Comparison of ENCODE assay signal across 8 cellular contexts in the genomic region with DNA sequence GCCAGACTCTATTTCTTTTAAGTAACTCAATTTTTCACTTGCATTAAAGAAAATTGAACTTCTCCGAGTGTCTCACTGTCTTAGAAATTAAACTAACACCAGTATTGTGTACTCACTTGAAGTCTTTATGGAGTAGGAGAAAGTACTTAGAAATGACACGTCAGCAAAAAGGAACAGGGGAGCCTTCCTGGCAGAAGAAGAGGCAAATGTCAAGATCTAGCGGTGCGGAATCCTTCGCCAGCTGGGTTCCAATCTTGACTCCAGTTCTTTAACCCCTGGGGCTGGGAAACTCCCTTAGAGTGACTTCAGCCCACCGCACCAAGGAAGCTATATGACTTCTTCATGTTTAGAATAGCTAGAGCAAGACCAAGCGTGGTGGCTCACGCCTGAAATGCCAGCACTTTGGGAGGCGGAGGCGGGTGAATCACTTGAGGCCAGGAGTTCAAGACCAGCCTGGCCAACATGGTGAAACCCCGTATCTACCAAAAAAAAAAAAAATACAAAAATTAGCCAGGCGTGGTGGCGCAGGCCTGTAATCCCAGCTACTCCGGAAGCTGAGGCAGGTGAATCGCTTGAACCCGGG. TPM values are rescaled to one million over a fixed set of nuclear protein-coding genes. Genes with fewer than 3 reads are reported as not detected.
DNase-seq lines count a peak whose midpoint lies in the region; ATAC-seq, FAIRE-seq and TF ChIP-seq lines count a peak whose summit lies in the region.

No MANE protein-coding gene starts in this region.

- no peak overlapping the region for H4K5ac ChIP-seq in H1 (ENCODE audit: insufficient read length, low read depth, low read length)

- no peak overlapping the region for H3K4ac ChIP-seq in H1 (replicated peaks; ENCODE audit: insufficient read length, low read depth, low read length)

- CTCF ChIA-PET in H1 (lab: Charles Lee; ENCODE audit: partially characterized antibody) = interaction anchor here (0.8 to 2.6 kb wide), 27 partner anchors 9 to 452 kb away, joined by 3 to 15 read pairs (median 4); a partner anchor contains a TSS

- peaks cover 0 to 4% of the 10 kb centered on the region in 2 experiments for H4K20me1 ChIP-seq in H1 (replicated peaks in 1 of 2; ENCODE audit: control insufficient read depth in 1 of 2, insufficient read depth in 2 of 2, low read length in 2 of 2)
- peaks cover 19% of the 10 kb centered on the region for H4K20me1 ChIP-seq in neural progenitor cell (ENCODE audit: low read depth)

- no peak overlapping the region for H4K8ac ChIP-seq in H1 (ENCODE audit: extremely low read depth, insufficient read depth, low read length)

- TF ChIP-seq EP300 in H1 (IDR thresholded peaks at IDR 0.05; ENCODE audit: borderline replicate concordance in 1 of 2, low read depth in 2 of 2, low read length in 2 of 2) = no peak

- H2BK20ac ChIP-seq in H1 (ENCODE audit: low read length) = no peak overlapping the region

- peak overlapping the region; percentile 69; the same call in 1 of the 2 replicates for H2BK12ac ChIP-seq in H1 (ENCODE audit: low read depth, low read length)

- peaks cover 16% of the 10 kb centered on the region for H3K4me1 Mint-ChIP-seq in neural progenitor cell

- H2BK120ac ChIP-seq in H1 (replicated peaks; ENCODE audit: low read depth, low read length) = no peak overlapping the region

- H3K36me3 ChIP-seq in H1 (ENCODE audit: control insufficient read depth in 2 of 4, insufficient read depth in 4 of 4, low read length in 3 of 4) (peaks cover 0 to 2% (median 0%) of the 10 kb centered on the region in 4 experiments; a peak in 1 of 8 replicates), neural progenitor cell (no peaks in the 10 kb centered on the region)

- peak overlapping the region; percentile 83; the same call in 1 of the 2 replicates for H3K18ac ChIP-seq in H1 (ENCODE audit: extremely low read depth, low read length)

- H3K36me3 Mint-ChIP-seq in neural progenitor cell = peaks cover 15% of the 10 kb centered on the region

- peak overlapping the region; percentile 83 for H2BK5ac ChIP-seq in H1 (ENCODE audit: low read depth, low read length)

- FAIRE-seq in GM12892 (lab: Jason Lieb, UNC) (peak; percentile 64), H1 (lab: Jason Lieb, UNC) (no peak)

- WGBS in H1 (ENCODE audit: extremely low coverage in 1 of 2, insufficient coverage in 1 of 2, insufficient read length in 1 of 2, insufficient replicate concordance in 2 of 2, low coverage in 1 of 2, low lambda C conversion rate in 2 of 2, missing lambda C conversion rate in 1 of 2), 2 experiments = 27% methylated on average over 13 of the region's 16 CpGs; no CpG with 5 or more reads in 1 of the 2 experiments

- H3K4me3 ChIP-seq in H1 (ENCODE audit: extremely low read depth in 1 of 4, insufficient read depth in 2 of 4, low read depth in 3 of 4, low read length in 4 of 4) (peak overlapping the region; percentile 84 to 99 (median 92)), neural progenitor cell (peak overlapping the region; percentile 76)

- H3K23me2 ChIP-seq in H1 (ENCODE audit: low read depth, low read length) = peaks cover 3% of the 10 kb centered on the region

- DNase-seq in GM12892 (ENCODE audit: insufficient read length) (peak; percentile 2), H1 (ENCODE audit: low read depth in 1 of 2, low spot score in 2 of 2) (peak in 1 of 2 experiments; percentile 50), neural progenitor cell (ENCODE audit: low spot score) (peak; percentile 26), A172 (ENCODE audit: low spot score) (no peak), NCI-H2081 (lab: John Stamatoyannopoulos, UW) (no peak), cerebellum (ENCODE audit: low spot score) (no peak)
- peak; percentile 58 for DNase-seq in activated CD4-positive, CD25-positive, alpha-beta regulatory T cell treated with anti-CD3 and anti-CD28 coated beads, Interleukin-2, amount 50 U/mL, for 72 hours

- no peak overlapping the region for H2BK15ac ChIP-seq in H1 (ENCODE audit: low read length)

- no peak for TF ChIP-seq RAD21 in H1 (IDR thresholded peaks at IDR 0.05 in 1 of 2, conservative IDR thresholded peaks at IDR 0.05 in 1 of 2; ENCODE audit: low read depth in 2 of 2, low read length in 2 of 2)

- no peak for TF ChIP-seq CTCF in H1 (IDR thresholded peaks at IDR 0.05; ENCODE audit: control extremely low read depth in 1 of 3, insufficient read depth in 1 of 3, low read depth in 1 of 3, low read length in 3 of 3)
- no peak for TF ChIP-seq CTCF in neural progenitor cell (IDR thresholded peaks at IDR 0.05)

- H3K4me3 Mint-ChIP-seq in neural progenitor cell = peak overlapping the region; percentile 95

- H3K27ac Mint-ChIP-seq in neural progenitor cell = no peak overlapping the region

- H3K4me2 ChIP-seq in H1 (ENCODE audit: insufficient read depth in 1 of 2, low read depth in 2 of 2, low read length in 2 of 2) (peak overlapping the region; percentile 77 to 80), neural progenitor cell (peak overlapping the region; percentile 87)

- H3K79me1 ChIP-seq in H1 (ENCODE audit: low read depth, low read length) = no peaks in the 10 kb centered on the region

- no peak overlapping the region for H3K23ac ChIP-seq in H1 (ENCODE audit: insufficient read length)

- H3K27me3 ChIP-seq in H1 (replicated peaks in 1 of 4; ENCODE audit: control insufficient read depth in 3 of 4, extremely low read depth in 1 of 4, insufficient read depth in 3 of 4, low read length in 3 of 4) = no peaks in the 10 kb centered on the region
- peaks cover 9% of the 10 kb centered on the region for H3K27me3 ChIP-seq in neural progenitor cell

- peaks cover 0 to 3% of the 10 kb centered on the region in 2 experiments; a peak in 1 of 4 replicates for H3K9me3 ChIP-seq in H1 (ENCODE audit: insufficient read depth in 2 of 2, low read depth in 1 of 2, low read length in 1 of 2)
- no peaks in the 10 kb centered on the region for H3K9me3 ChIP-seq in neural progenitor cell (ENCODE audit: low read depth)

- H3F3A ChIP-seq in neural progenitor cell (ENCODE audit: low read depth) = peaks cover 53% of the 10 kb centered on the region

- H3K4me1 ChIP-seq in H1 (replicated peaks in 1 of 4; ENCODE audit: control insufficient read depth in 3 of 4, insufficient read depth in 4 of 4, low read length in 3 of 4) = no peaks in the 10 kb centered on the region; a peak in 2 of 7 replicates
- peaks cover 8% of the 10 kb centered on the region for H3K4me1 ChIP-seq in neural progenitor cell

- H3K27ac ChIP-seq in H1 (ENCODE audit: low read depth, low read length) = peak overlapping the region; percentile 24; the same call in 1 of the 2 replicates
- no peak overlapping the region for H3K27ac ChIP-seq in neural progenitor cell

- peaks cover 24% of the 10 kb centered on the region for H3K27me3 Mint-ChIP-seq in neural progenitor cell (ENCODE audit: insufficient read depth, low read depth)

- POLR2A ChIA-PET in H1 (lab: Charles Lee; ENCODE audit: partially characterized antibody) = interaction anchor here (0.5 to 7.3 kb wide), 28 partner anchors 7 to 1496 kb away, joined by 3 to 136 read pairs (median 12); a partner anchor contains a TSS

- H3K9ac ChIP-seq in H1 (replicated peaks in 1 of 4; ENCODE audit: extremely low read depth in 1 of 4, low read depth in 3 of 4, low read length in 3 of 4) (peak overlapping the region in 3 of 4 experiments; percentile 80 to 94 (median 92); a peak in 6 of 7 replicates), neural progenitor cell (no peak overlapping the region)

- peaks cover 3% of the 10 kb centered on the region for H3K9me3 Mint-ChIP-seq in neural progenitor cell

- H4K91ac ChIP-seq in H1 (replicated peaks; ENCODE audit: insufficient read length, low read length) = no peak overlapping the region

- H2AFZ ChIP-seq in H1 (ENCODE audit: low read length) (no peak overlapping the region), neural progenitor cell (replicated peaks) (peak overlapping the region; percentile 64)

- TF ChIP-seq POLR2A in GM12892 (IDR thresholded peaks at IDR 0.05; ENCODE audit: low read depth, low read length) = no peak
- TF ChIP-seq POLR2A in H1 (IDR thresholded peaks at IDR 0.05; ENCODE audit: control extremely low read depth in 1 of 2, low read depth in 2 of 2, low read length in 2 of 2) = peak in 1 of 2 experiments; percentile 51; a peak in 2 of 3 replicates

- no peak overlapping the region for H3K14ac ChIP-seq in H1 (ENCODE audit: insufficient read length)

- ATAC-seq in HG03342 (IDR thresholded peaks at IDR 0.05; ENCODE audit: unreplicated experiment) = no peak

- H3K56ac ChIP-seq in H1 (replicated peaks; ENCODE audit: insufficient read length, low read depth, low read length) = no peak overlapping the region

- H3K79me2 ChIP-seq in H1 (ENCODE audit: control insufficient read depth in 1 of 2, insufficient read depth in 2 of 2, low read length in 2 of 2) (peaks cover 0 to 36% of the 10 kb centered on the region in 2 experiments; a peak in 2 of 4 replicates), neural progenitor cell (ENCODE audit: low read depth) (peaks cover 31% of the 10 kb centered on the region)

- no peak overlapping the region for H2AK5ac ChIP-seq in H1 (ENCODE audit: low read depth, low read length)

RNA-seq across cellular contexts. Expression of a gene that starts 34.4 kb away (rescaled TPM):
- polyA plus RNA-seq in GM12892 (2012; ENCODE audit: missing spikeins) = 56.2 TPM
- total RNA-seq in H1 (2021; fragmentation: NEBNext Ultra II Directional; extraction: Animal tissue kit (Norgen Biotek cat#: 25700)) = 122 and 134 TPM in 2 replicates
- 22.1 and 24.0 TPM in 2 replicates for polyA plus RNA-seq in H1 (2011; rRNA removed)
- polyA plus RNA-seq in H1 (2011; cell fraction: cytosol; rRNA removed) = 13.6 TPM
- 19.4 TPM for polyA plus RNA-seq in H1 (2011; cell fraction: nucleus; rRNA removed)
- polyA plus RNA-seq in H1 (2012, experiment 1 of 2) = 48.7 to 91.9 TPM (median 53.8 TPM) in 4 replicates
- polyA plus RNA-seq in H1 (2012, experiment 2 of 2) = 29.8 TPM
- 86.1 TPM for polyA plus RNA-seq in H1 (2013, experiment 1 of 2)
- 94.0 TPM for polyA plus RNA-seq in H1 (2013, experiment 2 of 2)
- polyA minus RNA-seq in H1 (2011; rRNA and poly(A)+ RNA removed) = 17.5 and 18.9 TPM in 2 replicates
- polyA minus RNA-seq in H1 (2011; cell fraction: cytosol; rRNA and poly(A)+ RNA removed) = 24.6 TPM
- polyA minus RNA-seq in H1 (2011; cell fraction: nucleus; rRNA and poly(A)+ RNA removed) = 23.2 TPM
- total RNA-seq in neural progenitor cell (ENCODE audit: low replicate concordance) (41.6 and 53.5 TPM in 2 replicates), cerebellum (26.2 TPM)
- 7.8 and 10.6 TPM in 2 replicates for total RNA-seq in A172 (2014; rRNA removed; shearing (Covaris generic))

RNA-seq across cellular contexts. Expression of a gene that starts 34.6 kb away (rescaled TPM):
- 3.6 TPM for polyA plus RNA-seq in GM12892 (2012; ENCODE audit: missing spikeins)
- 1.2 and 1.5 TPM in 2 replicates for total RNA-seq in H1 (2021; fragmentation: NEBNext Ultra II Directional; extraction: Animal tissue kit (Norgen Biotek cat#: 25700))
- 0.91 and 1.2 TPM in 2 replicates for polyA plus RNA-seq in H1 (2011; rRNA removed)
- 1.2 TPM for polyA plus RNA-seq in H1 (2011; cell fraction: cytosol; rRNA removed)
- 1.4 TPM for polyA plus RNA-seq in H1 (2011; cell fraction: nucleus; rRNA removed)
- 0.55 to 1.5 TPM (median 0.97 TPM) in 4 replicates for polyA plus RNA-seq in H1 (2012, experiment 1 of 2)
- 0.56 TPM for polyA plus RNA-seq in H1 (2012, experiment 2 of 2)
- 1.8 TPM for polyA plus RNA-seq in H1 (2013, experiment 1 of 2)
- 1.6 TPM for polyA plus RNA-seq in H1 (2013, experiment 2 of 2)
- 0.88 and 1.0 TPM in 2 replicates for polyA minus RNA-seq in H1 (2011; rRNA and poly(A)+ RNA removed)
- polyA minus RNA-seq in H1 (2011; cell fraction: cytosol; rRNA and poly(A)+ RNA removed) = 1.1 TPM
- 2.7 TPM for polyA minus RNA-seq in H1 (2011; cell fraction: nucleus; rRNA and poly(A)+ RNA removed)
- total RNA-seq in neural progenitor cell (ENCODE audit: low replicate concordance) (5.4 and 7.0 TPM in 2 replicates), cerebellum (4.4 TPM)
- 0.05 and 1.0 TPM in 2 replicates for total RNA-seq in A172 (2014; rRNA removed; shearing (Covaris generic))

RNA-seq across cellular contexts. Expression of a gene that starts 45.1 kb away (rescaled TPM):
- 0.28 TPM for polyA plus RNA-seq in GM12892 (2012; ENCODE audit: missing spikeins)
- total RNA-seq in H1 (2021; fragmentation: NEBNext Ultra II Directional; extraction: Animal tissue kit (Norgen Biotek cat#: 25700)) = not detected in 2 replicates
- polyA plus RNA-seq in H1 (2011; rRNA removed) = not detected in 2 replicates
- not detected for polyA plus RNA-seq in H1 (2011; cell fraction: cytosol; rRNA removed)
- polyA plus RNA-seq in H1 (2011; cell fraction: nucleus; rRNA removed) = not detected
- polyA plus RNA-seq in H1 (2012, experiment 1 of 2) = 0.08 TPM in 1 of 4 replicates, not detected in the others
- not detected for polyA plus RNA-seq in H1 (2012, experiment 2 of 2)
- not detected for polyA plus RNA-seq in H1 (2013, experiment 1 of 2)
- not detected for polyA plus RNA-seq in H1 (2013, experiment 2 of 2)
- polyA minus RNA-seq in H1 (2011; rRNA and poly(A)+ RNA removed) = not detected in 2 replicates
- not detected for polyA minus RNA-seq in H1 (2011; cell fraction: cytosol; rRNA and poly(A)+ RNA removed)
- polyA minus RNA-seq in H1 (2011; cell fraction: nucleus; rRNA and poly(A)+ RNA removed) = not detected
- total RNA-seq in neural progenitor cell (ENCODE audit: low replicate concordance) (not detected in 2 replicates), cerebellum (not detected)
- total RNA-seq in A172 (2014; rRNA removed; shearing (Covaris generic)) = not detected in 2 replicates

Comparison
In these comparisons a context has a peak if more than half of its experiments do, and no peak if none do; other contexts are left out.
1. DNase-seq: peak in GM12892 (single experiment), activated CD4-positive, CD25-positive, alpha-beta regulatory T cell treated with anti-CD3 and anti-CD28 coated beads, Interleukin-2, amount 50 U/mL, for 72 hours (single experiment) and neural progenitor cell (single experiment); none in A172 (single experiment), NCI-H2081 (0 of 2) and cerebellum (single experiment).